Comparison of ENCODE assay signal across 18 cellular contexts in genomic region chr7:37069336-37069735, GRCh38.
"Had no signal": no experiment of that assay in that cellular context is flagged by ENCODE, and none has a peak within 500 bp of the region (broad histone marks: within the 10 kb centered on the region; RNA-seq: fewer than 3 reads in every experiment).

No MANE protein-coding gene starts in this region.

- H2AFZ ChIP-seq: hepatocyte had no signal

- H3K4me2 ChIP-seq: hepatocyte had no signal

- H3K27me3 Mint-ChIP-seq: activated B cell treated with CpG ODN at 0.5 μM for 24 hours; activated CD4-positive, alpha-beta T cell treated with anti-CD3 and anti-CD28 coated beads, Interleukin-2, amount 10 ng/mL, durations not matched to agents 7 days and 5 days; naive thymus-derived CD8-positive, alpha-beta T cell had no signal

- H3K9me3 Mint-ChIP-seq: activated B cell treated with CpG ODN at 0.5 μM for 24 hours had no signal

- H3K4me3 ChIP-seq: body of pancreas, hepatocyte, sigmoid colon, spleen, tibial nerve had no signal

- H3K27ac ChIP-seq: body of pancreas, foreskin keratinocyte, hepatocyte, sigmoid colon, spleen, tibial nerve had no signal

- H3K27ac Mint-ChIP-seq: activated B cell treated with CpG ODN at 0.5 μM for 24 hours; activated CD4-positive, alpha-beta T cell treated with anti-CD3 and anti-CD28 coated beads, Interleukin-2, amount 10 ng/mL, durations not matched to agents 7 days and 5 days had no signal

- DNase-seq: activated B cell treated with CpG ODN at 0.5 μM for 24 hours; activated CD4-positive, alpha-beta T cell treated with anti-CD3 and anti-CD28 coated beads, Interleukin-2, amount 10 ng/mL, durations not matched to agents 7 days and 5 days; activated naive CD4-positive, alpha-beta T cell; amygdala; body of pancreas; left cardiac atrium; mesenchymal stem cell; naive thymus-derived CD8-positive, alpha-beta T cell; SHP77 treated with DMSO at 0.1 percent for 48 hours; sigmoid colon; spleen; stimulated activated naive CD4-positive, alpha-beta T cell; substantia nigra; T-helper 1 cell; T-helper 9 cell had no signal

- H3K27me3 ChIP-seq: body of pancreas, foreskin keratinocyte, hepatocyte, sigmoid colon, spleen, tibial nerve had no signal

- ATAC-seq: body of pancreas; foreskin keratinocyte; left cardiac atrium; naive thymus-derived CD8-positive, alpha-beta T cell had no signal

- H3K9me3 ChIP-seq: body of pancreas, sigmoid colon, spleen, tibial nerve had no signal

- H3K4me3 Mint-ChIP-seq: activated B cell treated with CpG ODN at 0.5 μM for 24 hours; activated CD4-positive, alpha-beta T cell treated with anti-CD3 and anti-CD28 coated beads, Interleukin-2, amount 10 ng/mL, durations not matched to agents 7 days and 5 days; naive thymus-derived CD8-positive, alpha-beta T cell had no signal

- H3K36me3 ChIP-seq: sigmoid colon had no signal

- H3K79me2 ChIP-seq: hepatocyte had no signal

- H3K4me1 ChIP-seq: body of pancreas, foreskin keratinocyte, sigmoid colon, spleen had no signal
